13 cellular contexts compared by ENCODE assay signal in the genomic region with DNA sequence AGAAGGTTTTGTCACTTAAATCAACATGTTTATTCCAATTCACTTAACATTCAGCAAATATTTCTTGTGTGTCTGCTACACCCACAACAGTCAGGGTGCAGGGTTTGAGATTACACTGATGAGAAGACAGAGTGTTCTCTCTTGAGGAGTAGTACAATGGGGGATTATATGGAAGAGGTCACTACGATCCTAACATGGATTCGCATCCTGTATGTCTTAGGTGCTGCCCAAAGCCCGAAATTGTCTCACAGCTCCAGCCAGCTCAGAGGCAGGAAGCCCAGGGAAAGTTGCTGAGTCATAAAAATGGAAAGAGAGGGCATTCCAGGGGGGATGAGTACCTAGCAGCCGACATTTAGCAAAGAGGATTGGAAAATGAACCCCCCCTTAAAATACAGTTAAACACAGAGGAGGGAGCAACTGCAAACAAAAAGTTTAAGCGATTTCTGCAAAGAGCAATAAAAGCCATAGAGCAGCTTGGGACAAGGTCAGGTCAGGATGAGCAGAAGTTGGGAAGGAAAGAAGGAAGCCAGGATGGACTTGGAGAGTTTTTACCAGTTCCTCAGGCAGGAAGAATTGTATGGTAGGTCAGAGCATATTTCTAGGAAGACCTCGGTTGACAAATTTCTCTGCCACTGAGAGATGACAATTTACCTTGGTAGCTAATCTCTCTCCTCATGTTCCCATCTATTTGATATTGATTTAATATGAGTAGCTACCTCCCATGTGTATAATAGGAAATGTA.
"Had no signal": no experiment of that assay in that cellular context is flagged by ENCODE, and none has a peak within 500 bp of the region (broad histone marks: within the 10 kb centered on the region; RNA-seq: fewer than 3 reads in every experiment).

No MANE protein-coding gene starts in this region.

- H3K9me3 Mint-ChIP-seq: activated naive CD4-positive, alpha-beta T cell treated with anti-CD3 and anti-CD28 coated beads, Interleukin-2, amount 50 U/mL, for 72 hours; activated T-helper 2 cell treated with anti-CD3 and anti-CD28 coated beads, Interferon-gamma antibody, Interleukin-2, Interleukin-4, amounts not matched to agents 10 μg/mL and 5 μg/mL and 100 μg/mL, durations not matched to agents 14 hours and 24 hours and 36 hours; brain; central memory CD8-positive, alpha-beta T cell; neural progenitor cell had no signal

- H3K4me1 Mint-ChIP-seq: brain; central memory CD8-positive, alpha-beta T cell; neural progenitor cell had no signal

- H3K4me1 ChIP-seq: neural progenitor cell, parathyroid adenoma, stomach had no signal

- H3K27ac ChIP-seq: neural progenitor cell, parathyroid adenoma, stomach had no signal

- H3K27ac Mint-ChIP-seq: activated naive CD4-positive, alpha-beta T cell treated with anti-CD3 and anti-CD28 coated beads, Interleukin-2, amount 50 U/mL, for 72 hours; activated T-helper 2 cell treated with anti-CD3 and anti-CD28 coated beads, Interferon-gamma antibody, Interleukin-2, Interleukin-4, amounts not matched to agents 10 μg/mL and 5 μg/mL and 100 μg/mL, durations not matched to agents 14 hours and 24 hours and 36 hours; neural progenitor cell had no signal

- H3K36me3 ChIP-seq: neural progenitor cell, stomach had no signal

- H2AFZ ChIP-seq: neural progenitor cell, parathyroid adenoma had no signal

- H3K4me3 ChIP-seq: neural progenitor cell, stomach had no signal

- H3K27me3 Mint-ChIP-seq: central memory CD8-positive, alpha-beta T cell had no signal

- H3K4me3 Mint-ChIP-seq: brain; central memory CD8-positive, alpha-beta T cell; neural progenitor cell had no signal

- ATAC-seq: activated CD4-positive, CD25-positive, alpha-beta regulatory T cell treated with anti-CD3 and anti-CD28 coated beads, Interleukin-2, amount 50 U/mL, for 24 hours; activated naive CD4-positive, alpha-beta T cell treated with anti-CD3 and anti-CD28 coated beads, Interleukin-2, amount 50 U/mL, for 72 hours; left ventricle myocardium superior had no signal

- H3K79me2 ChIP-seq: parathyroid adenoma had no signal

- H3K4me2 ChIP-seq: neural progenitor cell had no signal

- H3K9ac ChIP-seq: neural progenitor cell, parathyroid adenoma had no signal

- DNase-seq: amniotic stem cell; erythroblast; hippocampal formation; stimulated activated CD4-positive, alpha-beta T cell treated with anti-CD3 and anti-CD28 coated beads, Interleukin-2, amount 100 ng/mL, for 48 hours; stomach had no signal

- H3K36me3 Mint-ChIP-seq: activated naive CD4-positive, alpha-beta T cell treated with anti-CD3 and anti-CD28 coated beads, Interleukin-2, amount 50 U/mL, for 72 hours; brain; neural progenitor cell had no signal

- H3K9me3 ChIP-seq: stomach had no signal
